In genomic region chr11:64814712-64815187, GRCh38 we compare ENCODE assay signal across 14 cellular contexts. TPM values are rescaled to one million over a fixed set of nuclear protein-coding genes. Genes with fewer than 3 reads are reported as not detected.
DNase-seq lines count a peak whose midpoint lies in the region; ATAC-seq lines count a peak whose summit lies in the region.
"Had no signal": no experiment of that assay in that cellular context is flagged by ENCODE, and none has a peak within 500 bp of the region (broad histone marks: within the 10 kb centered on the region; RNA-seq: fewer than 3 reads in every experiment).

No MANE protein-coding gene starts in this region.

- H3K27ac Mint-ChIP-seq in CD8-positive, alpha-beta memory T cell, result peak overlapping the region in 1 of 8 donors; percentile 29
- H3K27ac Mint-ChIP-seq: HFFc6 had no signal

- peaks cover 6 to 14% (median 12%) of the 10 kb centered on the region in 3 donors for H3K4me1 Mint-ChIP-seq in CD8-positive, alpha-beta memory T cell

- DNase-seq in germinal center (ENCODE audit: low spot score), result peak; percentile 74
- no peak for DNase-seq in occipital lobe (lab: John Stamatoyannopoulos, UW)
- no peak for DNase-seq in NCI-H1092 (lab: John Stamatoyannopoulos, UW)
- DNase-seq in CD8-positive, alpha-beta memory T cell, result no peak
- DNase-seq: activated T-cell treated with anti-CD3 and anti-CD28 coated beads, Interleukin-2, amount 50 U/mL, for 1 hour; HFFc6; KG1; WERI-Rb-1 had no signal

- no peaks in the 10 kb centered on the region for H3K9me3 Mint-ChIP-seq in CD8-positive, alpha-beta memory T cell
- H3K9me3 Mint-ChIP-seq: HFFc6 had no signal

- peaks cover 5% of the 10 kb centered on the region for H3K4me1 ChIP-seq in CD8-positive, alpha-beta memory T cell (ENCODE audit: insufficient read depth, low read length)

- CTCF ChIA-PET in CD8-positive, alpha-beta memory T cell (lab: Charles Lee), result interaction anchor here (0.8 kb wide), 1 partner anchor 30 kb away, joined by 3 read pairs; the partner anchor contains the start of gene CDC42BPG

- no peaks in the 10 kb centered on the region for H3K9me3 ChIP-seq in CD8-positive, alpha-beta memory T cell (ENCODE audit: low read length)
- H3K9me3 ChIP-seq: body of pancreas had no signal

- POLR2A ChIA-PET in CD8-positive, alpha-beta memory T cell (lab: Charles Lee), result interaction anchor here (0.5 kb wide), 1 partner anchor 287 kb away, joined by 12 read pairs; no protein-coding TSS in a partner anchor

- no peak overlapping the region for H3K27ac ChIP-seq in CD8-positive, alpha-beta memory T cell (ENCODE audit: low read depth, low read length)
- H3K27ac ChIP-seq: C4-2B, WERI-Rb-1 had no signal

- peaks cover 0 to 9% (median 0%) of the 10 kb centered on the region in 3 donors for H3K36me3 Mint-ChIP-seq in CD8-positive, alpha-beta memory T cell

- no peaks in the 10 kb centered on the region for H3K27me3 Mint-ChIP-seq in CD8-positive, alpha-beta memory T cell

- no peaks in the 10 kb centered on the region for H3K36me3 ChIP-seq in CD8-positive, alpha-beta memory T cell (ENCODE audit: insufficient read depth, low read length)
- H3K36me3 ChIP-seq: WERI-Rb-1 had no signal

- ATAC-seq in GM18502 (IDR thresholded peaks at IDR 0.05; ENCODE audit: poor library complexity, unreplicated experiment), result peak; percentile 58
- peak; percentile 58 for ATAC-seq in GM21390 (IDR thresholded peaks at IDR 0.05; ENCODE audit: unreplicated experiment)
- peak; percentile 56 for ATAC-seq in HG03135 (IDR thresholded peaks at IDR 0.05; ENCODE audit: unreplicated experiment)
- no peak for ATAC-seq in HG02571 (IDR thresholded peaks at IDR 0.05; ENCODE audit: unreplicated experiment)
- ATAC-seq: body of pancreas had no signal

- H3K27me3 ChIP-seq in CD8-positive, alpha-beta memory T cell (ENCODE audit: insufficient read depth, low read length, poor library complexity, severe bottlenecking), result no peaks in the 10 kb centered on the region
- H3K27me3 ChIP-seq: body of pancreas had no signal

- H3K4me3 Mint-ChIP-seq in CD8-positive, alpha-beta memory T cell, result no peak overlapping the region
- H3K4me3 Mint-ChIP-seq: HFFc6 had no signal

- H3K4me3 ChIP-seq in CD8-positive, alpha-beta memory T cell (ENCODE audit: low read length), result no peak overlapping the region
- H3K4me3 ChIP-seq: body of pancreas had no signal

RNA-seq across cellular contexts. Expression of gene MEN1, which starts 4.4 kb away (rescaled TPM):
- 17.2 TPM for total RNA-seq in occipital lobe
- 10 to 100 TPM; 45.8 to 47.7 TPM for total RNA-seq in CD8-positive, alpha-beta memory T cell
- 45.0 TPM for polyA plus RNA-seq in CD8-positive, alpha-beta memory T cell

RNA-seq across cellular contexts. Expression of gene MAP4K2, which starts 11.7 kb away (rescaled TPM):
- 9.8 TPM for total RNA-seq in occipital lobe
- 10 to 100 TPM; 54.8 to 55.3 TPM for total RNA-seq in CD8-positive, alpha-beta memory T cell
- 39.0 TPM for polyA plus RNA-seq in CD8-positive, alpha-beta memory T cell

RNA-seq across cellular contexts. Expression of gene CDC42BPG, which starts 29.7 kb away (rescaled TPM):
- total RNA-seq in occipital lobe, result 0.16 TPM
- 1 to 10 TPM in 1 of 2 experiments, under 1 TPM in 1; 0.66 to 2.3 TPM for total RNA-seq in CD8-positive, alpha-beta memory T cell
- polyA plus RNA-seq in CD8-positive, alpha-beta memory T cell, result 0.52 TPM

RNA-seq across cellular contexts. Expression of gene SF1, which starts 36.4 kb away (rescaled TPM):
- 80.0 TPM for total RNA-seq in occipital lobe
- total RNA-seq in CD8-positive, alpha-beta memory T cell, result 100 to 1,000 TPM; 403 to 423 TPM
- 176 TPM for polyA plus RNA-seq in CD8-positive, alpha-beta memory T cell

RNA-seq across cellular contexts. Expression of gene PYGM, which starts 55.0 kb away (rescaled TPM):
- 1.2 TPM for total RNA-seq in occipital lobe
- total RNA-seq in CD8-positive, alpha-beta memory T cell, result 1 to 10 TPM; 2.2 TPM
- 0.15 TPM for polyA plus RNA-seq in CD8-positive, alpha-beta memory T cell
